Comparison of ENCODE assay signal across 1 cellular context in the genomic region with DNA sequence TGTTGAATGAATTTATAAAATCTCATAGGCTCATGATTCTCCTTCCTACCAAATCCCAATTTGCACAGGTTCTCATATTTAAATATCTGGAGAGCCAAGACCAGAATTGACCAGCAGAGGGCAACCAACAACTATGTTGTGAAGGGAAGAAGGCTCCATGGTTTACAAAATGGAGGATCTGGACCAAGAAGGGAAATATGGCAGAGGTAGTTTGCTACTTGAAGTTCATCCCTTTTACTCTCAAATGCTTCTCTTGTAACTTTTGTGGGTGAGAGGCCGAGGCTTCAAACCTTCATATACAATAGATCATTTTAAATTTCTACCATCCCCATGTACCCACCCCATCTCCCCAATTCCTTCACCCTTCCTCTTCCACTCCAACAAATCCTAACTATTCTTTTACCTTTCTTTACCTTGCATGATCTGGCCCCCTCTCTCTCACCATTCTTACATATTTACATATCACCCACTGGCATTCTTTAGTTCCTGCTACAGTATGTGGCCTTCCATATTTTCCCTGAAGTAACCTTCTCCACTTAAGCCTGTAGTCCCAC.
TF ChIP-seq lines count a peak whose summit lies in the region.

No MANE protein-coding gene starts in this region.

TF ChIP-seq in HEK293, 187 proteins besides CTCF, POLR2A, EP300 and RAD21 (continued from another document):
- TF ChIP-seq YY1 (tag by site-specific recombination; IDR thresholded peaks at IDR 0.05) (peak; percentile 70; the same call in 1 of the 2 replicates), ZXDB (tag by site-specific recombination; IDR thresholded peaks at IDR 0.05) (0 out of 2 replicates have a peak, but pooled peaks have one; percentile 32), ZNF366 (tag by site-specific recombination; conservative IDR thresholded peaks at IDR 0.05) (0 out of 2 replicates have a peak, but pooled peaks have one; percentile 21), ZNF514 (tag by site-specific recombination; IDR thresholded peaks at IDR 0.05) (no peak), ZNF350 (tag by site-specific recombination; IDR thresholded peaks at IDR 0.05) (no peak), ZNF114 (tag by site-specific recombination; IDR thresholded peaks at IDR 0.05) (no peak), ZNF660 (tag by site-specific recombination; IDR thresholded peaks at IDR 0.05) (peak; percentile 98), ZSCAN30 (tag by site-specific recombination; IDR thresholded peaks at IDR 0.05) (0 out of 2 replicates have a peak, but pooled peaks have one; percentile 28), ZBTB1 (tag by site-specific recombination; IDR thresholded peaks at IDR 0.05) (no peak), ZNF664 (tag by site-specific recombination; IDR thresholded peaks at IDR 0.05) (peak; percentile 14; the same call in 1 of the 2 replicates), ZNF426 (tag by site-specific recombination; IDR thresholded peaks at IDR 0.05) (no peak), ZNF335 (tag by site-specific recombination; conservative IDR thresholded peaks at IDR 0.05) (peak; percentile 49; the same call in 1 of the 2 replicates), ZNF600 (tag by site-specific recombination; IDR thresholded peaks at IDR 0.05) (peak; percentile 56; the same call in 1 of the 2 replicates), ZNF155 (tag by site-specific recombination; IDR thresholded peaks at IDR 0.05) (no peak), ZNF654 (tag by site-specific recombination; IDR thresholded peaks at IDR 0.05; ENCODE audit: low read depth) (peak; percentile 96), ZNF843 (tag by site-specific recombination; IDR thresholded peaks at IDR 0.05) (no peak), YY2 (tag by site-specific recombination; IDR thresholded peaks at IDR 0.05) (peak; percentile 59; the same call in 1 of the 2 replicates), ZNF521 (tag by site-specific recombination; IDR thresholded peaks at IDR 0.05) (no peak), ZBTB21 (tag by site-specific recombination; IDR thresholded peaks at IDR 0.05) (no peak)
- TF ChIP-seq, protein P1, sequence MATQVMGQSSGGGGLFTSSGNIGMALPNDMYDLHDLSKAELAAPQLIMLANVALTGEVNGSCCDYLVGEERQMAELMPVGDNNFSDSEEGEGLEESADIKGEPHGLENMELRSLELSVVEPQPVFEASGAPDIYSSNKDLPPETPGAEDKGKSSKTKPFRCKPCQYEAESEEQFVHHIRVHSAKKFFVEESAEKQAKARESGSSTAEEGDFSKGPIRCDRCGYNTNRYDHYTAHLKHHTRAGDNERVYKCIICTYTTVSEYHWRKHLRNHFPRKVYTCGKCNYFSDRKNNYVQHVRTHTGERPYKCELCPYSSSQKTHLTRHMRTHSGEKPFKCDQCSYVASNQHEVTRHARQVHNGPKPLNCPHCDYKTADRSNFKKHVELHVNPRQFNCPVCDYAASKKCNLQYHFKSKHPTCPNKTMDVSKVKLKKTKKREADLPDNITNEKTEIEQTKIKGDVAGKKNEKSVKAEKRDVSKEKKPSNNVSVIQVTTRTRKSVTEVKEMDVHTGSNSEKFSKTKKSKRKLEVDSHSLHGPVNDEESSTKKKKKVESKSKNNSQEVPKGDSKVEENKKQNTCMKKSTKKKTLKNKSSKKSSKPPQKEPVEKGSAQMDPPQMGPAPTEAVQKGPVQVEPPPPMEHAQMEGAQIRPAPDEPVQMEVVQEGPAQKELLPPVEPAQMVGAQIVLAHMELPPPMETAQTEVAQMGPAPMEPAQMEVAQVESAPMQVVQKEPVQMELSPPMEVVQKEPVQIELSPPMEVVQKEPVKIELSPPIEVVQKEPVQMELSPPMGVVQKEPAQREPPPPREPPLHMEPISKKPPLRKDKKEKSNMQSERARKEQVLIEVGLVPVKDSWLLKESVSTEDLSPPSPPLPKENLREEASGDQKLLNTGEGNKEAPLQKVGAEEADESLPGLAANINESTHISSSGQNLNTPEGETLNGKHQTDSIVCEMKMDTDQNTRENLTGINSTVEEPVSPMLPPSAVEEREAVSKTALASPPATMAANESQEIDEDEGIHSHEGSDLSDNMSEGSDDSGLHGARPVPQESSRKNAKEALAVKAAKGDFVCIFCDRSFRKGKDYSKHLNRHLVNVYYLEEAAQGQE (tag by site-specific recombination; IDR thresholded peaks at IDR 0.05) = no peak
- TF ChIP-seq, protein P2, sequence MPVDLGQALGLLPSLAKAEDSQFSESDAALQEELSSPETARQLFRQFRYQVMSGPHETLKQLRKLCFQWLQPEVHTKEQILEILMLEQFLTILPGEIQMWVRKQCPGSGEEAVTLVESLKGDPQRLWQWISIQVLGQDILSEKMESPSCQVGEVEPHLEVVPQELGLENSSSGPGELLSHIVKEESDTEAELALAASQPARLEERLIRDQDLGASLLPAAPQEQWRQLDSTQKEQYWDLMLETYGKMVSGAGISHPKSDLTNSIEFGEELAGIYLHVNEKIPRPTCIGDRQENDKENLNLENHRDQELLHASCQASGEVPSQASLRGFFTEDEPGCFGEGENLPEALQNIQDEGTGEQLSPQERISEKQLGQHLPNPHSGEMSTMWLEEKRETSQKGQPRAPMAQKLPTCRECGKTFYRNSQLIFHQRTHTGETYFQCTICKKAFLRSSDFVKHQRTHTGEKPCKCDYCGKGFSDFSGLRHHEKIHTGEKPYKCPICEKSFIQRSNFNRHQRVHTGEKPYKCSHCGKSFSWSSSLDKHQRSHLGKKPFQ (tag by site-specific recombination; IDR thresholded peaks at IDR 0.05) = no peak
- TF ChIP-seq, protein P3, sequence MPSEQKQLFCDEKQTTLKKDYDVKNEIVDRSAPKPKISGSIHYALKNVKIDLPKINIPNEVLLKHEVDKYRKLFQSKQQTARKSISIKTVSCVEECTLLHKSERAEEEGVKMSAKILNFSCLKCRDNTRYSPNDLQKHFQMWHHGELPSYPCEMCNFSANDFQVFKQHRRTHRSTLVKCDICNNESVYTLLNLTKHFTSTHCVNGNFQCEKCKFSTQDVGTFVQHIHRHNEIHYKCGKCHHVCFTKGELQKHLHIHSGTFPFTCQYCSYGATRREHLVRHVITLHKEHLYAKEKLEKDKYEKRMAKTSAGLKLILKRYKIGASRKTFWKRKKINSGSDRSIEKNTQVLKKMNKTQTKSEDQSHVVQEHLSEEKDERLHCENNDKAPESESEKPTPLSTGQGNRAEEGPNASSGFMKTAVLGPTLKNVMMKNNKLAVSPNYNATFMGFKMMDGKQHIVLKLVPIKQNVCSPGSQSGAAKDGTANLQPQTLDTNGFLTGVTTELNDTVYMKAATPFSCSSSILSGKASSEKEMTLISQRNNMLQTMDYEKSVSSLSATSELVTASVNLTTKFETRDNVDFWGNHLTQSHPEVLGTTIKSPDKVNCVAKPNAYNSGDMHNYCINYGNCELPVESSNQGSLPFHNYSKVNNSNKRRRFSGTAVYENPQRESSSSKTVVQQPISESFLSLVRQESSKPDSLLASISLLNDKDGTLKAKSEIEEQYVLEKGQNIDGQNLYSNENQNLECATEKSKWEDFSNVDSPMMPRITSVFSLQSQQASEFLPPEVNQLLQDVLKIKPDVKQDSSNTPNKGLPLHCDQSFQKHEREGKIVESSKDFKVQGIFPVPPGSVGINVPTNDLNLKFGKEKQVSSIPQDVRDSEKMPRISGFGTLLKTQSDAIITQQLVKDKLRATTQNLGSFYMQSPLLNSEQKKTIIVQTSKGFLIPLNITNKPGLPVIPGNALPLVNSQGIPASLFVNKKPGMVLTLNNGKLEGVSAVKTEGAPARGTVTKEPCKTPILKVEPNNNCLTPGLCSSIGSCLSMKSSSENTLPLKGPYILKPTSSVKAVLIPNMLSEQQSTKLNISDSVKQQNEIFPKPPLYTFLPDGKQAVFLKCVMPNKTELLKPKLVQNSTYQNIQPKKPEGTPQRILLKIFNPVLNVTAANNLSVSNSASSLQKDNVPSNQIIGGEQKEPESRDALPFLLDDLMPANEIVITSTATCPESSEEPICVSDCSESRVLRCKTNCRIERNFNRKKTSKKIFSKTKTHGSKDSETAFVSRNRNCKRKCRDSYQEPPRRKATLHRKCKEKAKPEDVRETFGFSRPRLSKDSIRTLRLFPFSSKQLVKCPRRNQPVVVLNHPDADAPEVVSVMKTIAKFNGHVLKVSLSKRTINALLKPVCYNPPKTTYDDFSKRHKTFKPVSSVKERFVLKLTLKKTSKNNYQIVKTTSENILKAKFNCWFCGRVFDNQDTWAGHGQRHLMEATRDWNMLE (tag by site-specific recombination; conservative IDR thresholded peaks at IDR 0.05; ENCODE audit: low read depth) = 0 out of 2 replicates have a peak, but pooled peaks have one; percentile 37
- TF ChIP-seq, protein P4, sequence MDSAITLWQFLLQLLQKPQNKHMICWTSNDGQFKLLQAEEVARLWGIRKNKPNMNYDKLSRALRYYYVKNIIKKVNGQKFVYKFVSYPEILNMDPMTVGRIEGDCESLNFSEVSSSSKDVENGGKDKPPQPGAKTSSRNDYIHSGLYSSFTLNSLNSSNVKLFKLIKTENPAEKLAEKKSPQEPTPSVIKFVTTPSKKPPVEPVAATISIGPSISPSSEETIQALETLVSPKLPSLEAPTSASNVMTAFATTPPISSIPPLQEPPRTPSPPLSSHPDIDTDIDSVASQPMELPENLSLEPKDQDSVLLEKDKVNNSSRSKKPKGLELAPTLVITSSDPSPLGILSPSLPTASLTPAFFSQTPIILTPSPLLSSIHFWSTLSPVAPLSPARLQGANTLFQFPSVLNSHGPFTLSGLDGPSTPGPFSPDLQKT (IDR thresholded peaks at IDR 0.05; ENCODE audit: borderline replicate concordance, low read depth, low read length) = no peak
- TF ChIP-seq, protein P5, sequence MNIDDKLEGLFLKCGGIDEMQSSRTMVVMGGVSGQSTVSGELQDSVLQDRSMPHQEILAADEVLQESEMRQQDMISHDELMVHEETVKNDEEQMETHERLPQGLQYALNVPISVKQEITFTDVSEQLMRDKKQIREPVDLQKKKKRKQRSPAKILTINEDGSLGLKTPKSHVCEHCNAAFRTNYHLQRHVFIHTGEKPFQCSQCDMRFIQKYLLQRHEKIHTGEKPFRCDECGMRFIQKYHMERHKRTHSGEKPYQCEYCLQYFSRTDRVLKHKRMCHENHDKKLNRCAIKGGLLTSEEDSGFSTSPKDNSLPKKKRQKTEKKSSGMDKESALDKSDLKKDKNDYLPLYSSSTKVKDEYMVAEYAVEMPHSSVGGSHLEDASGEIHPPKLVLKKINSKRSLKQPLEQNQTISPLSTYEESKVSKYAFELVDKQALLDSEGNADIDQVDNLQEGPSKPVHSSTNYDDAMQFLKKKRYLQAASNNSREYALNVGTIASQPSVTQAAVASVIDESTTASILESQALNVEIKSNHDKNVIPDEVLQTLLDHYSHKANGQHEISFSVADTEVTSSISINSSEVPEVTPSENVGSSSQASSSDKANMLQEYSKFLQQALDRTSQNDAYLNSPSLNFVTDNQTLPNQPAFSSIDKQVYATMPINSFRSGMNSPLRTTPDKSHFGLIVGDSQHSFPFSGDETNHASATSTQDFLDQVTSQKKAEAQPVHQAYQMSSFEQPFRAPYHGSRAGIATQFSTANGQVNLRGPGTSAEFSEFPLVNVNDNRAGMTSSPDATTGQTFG (tag by site-specific recombination; IDR thresholded peaks at IDR 0.05; ENCODE audit: borderline replicate concordance) = no peak
- TF ChIP-seq, protein P6, sequence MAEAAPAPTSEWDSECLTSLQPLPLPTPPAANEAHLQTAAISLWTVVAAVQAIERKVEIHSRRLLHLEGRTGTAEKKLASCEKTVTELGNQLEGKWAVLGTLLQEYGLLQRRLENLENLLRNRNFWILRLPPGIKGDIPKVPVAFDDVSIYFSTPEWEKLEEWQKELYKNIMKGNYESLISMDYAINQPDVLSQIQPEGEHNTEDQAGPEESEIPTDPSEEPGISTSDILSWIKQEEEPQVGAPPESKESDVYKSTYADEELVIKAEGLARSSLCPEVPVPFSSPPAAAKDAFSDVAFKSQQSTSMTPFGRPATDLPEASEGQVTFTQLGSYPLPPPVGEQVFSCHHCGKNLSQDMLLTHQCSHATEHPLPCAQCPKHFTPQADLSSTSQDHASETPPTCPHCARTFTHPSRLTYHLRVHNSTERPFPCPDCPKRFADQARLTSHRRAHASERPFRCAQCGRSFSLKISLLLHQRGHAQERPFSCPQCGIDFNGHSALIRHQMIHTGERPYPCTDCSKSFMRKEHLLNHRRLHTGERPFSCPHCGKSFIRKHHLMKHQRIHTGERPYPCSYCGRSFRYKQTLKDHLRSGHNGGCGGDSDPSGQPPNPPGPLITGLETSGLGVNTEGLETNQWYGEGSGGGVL (tag by site-specific recombination; IDR thresholded peaks at IDR 0.05) = no peak
- TF ChIP-seq, protein P7, sequence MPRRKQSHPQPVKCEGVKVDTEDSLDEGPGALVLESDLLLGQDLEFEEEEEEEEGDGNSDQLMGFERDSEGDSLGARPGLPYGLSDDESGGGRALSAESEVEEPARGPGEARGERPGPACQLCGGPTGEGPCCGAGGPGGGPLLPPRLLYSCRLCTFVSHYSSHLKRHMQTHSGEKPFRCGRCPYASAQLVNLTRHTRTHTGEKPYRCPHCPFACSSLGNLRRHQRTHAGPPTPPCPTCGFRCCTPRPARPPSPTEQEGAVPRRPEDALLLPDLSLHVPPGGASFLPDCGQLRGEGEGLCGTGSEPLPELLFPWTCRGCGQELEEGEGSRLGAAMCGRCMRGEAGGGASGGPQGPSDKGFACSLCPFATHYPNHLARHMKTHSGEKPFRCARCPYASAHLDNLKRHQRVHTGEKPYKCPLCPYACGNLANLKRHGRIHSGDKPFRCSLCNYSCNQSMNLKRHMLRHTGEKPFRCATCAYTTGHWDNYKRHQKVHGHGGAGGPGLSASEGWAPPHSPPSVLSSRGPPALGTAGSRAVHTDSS (tag by site-specific recombination; IDR thresholded peaks at IDR 0.05) = peak; percentile 30; the same call in 1 of the 2 replicates
